In the genomic region with DNA sequence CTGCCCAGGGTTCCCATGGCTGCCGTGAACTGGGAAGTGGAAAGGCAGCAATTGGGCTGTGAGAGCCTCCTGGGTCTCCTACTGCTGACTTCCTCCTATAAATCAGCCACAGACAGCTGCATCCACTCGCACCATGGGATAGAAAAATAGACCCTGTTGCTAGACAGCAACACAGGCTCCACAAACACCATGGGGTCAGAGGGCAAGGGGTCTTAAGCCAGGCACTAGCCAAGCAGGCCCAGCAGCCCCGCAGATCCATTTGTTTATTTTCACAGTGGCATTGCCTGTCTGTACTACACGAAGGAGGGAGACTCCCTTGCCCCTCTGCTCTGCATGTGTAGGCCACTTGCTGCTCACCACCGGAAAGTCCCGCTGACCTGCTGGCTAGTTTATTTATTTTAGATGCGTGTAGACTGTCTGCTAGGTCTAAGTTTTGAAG, we compare ENCODE assay signal across 18 cellular contexts.
DNase-seq lines count a peak whose midpoint lies in the region; ATAC-seq lines count a peak whose summit lies in the region.
"Had no signal": no experiment of that assay in that cellular context is flagged by ENCODE, and none has a peak within 500 bp of the region (broad histone marks: within the 10 kb centered on the region; RNA-seq: fewer than 3 reads in every experiment).

No MANE protein-coding gene starts in this region.

- peak; percentile 32 for DNase-seq in DMS53 (lab: John Stamatoyannopoulos, UW)
- no peak for DNase-seq in DMS53 treated with DMSO at 0.1 percent for 48 hours (lab: John Stamatoyannopoulos, UW; ENCODE audit: unreplicated experiment)
- DNase-seq in NCI-H69 (lab: John Stamatoyannopoulos, UW) = peak; percentile 76
- DNase-seq in islet precursor cell = peak; percentile 71
- no peak for DNase-seq in stimulated activated effector memory CD8-positive, alpha-beta T cell treated with anti-CD3 and anti-CD28 coated beads, Interleukin-12 subunit alpha, Interleukin-12 subunit beta, amount 100 ng/mL, for 72 hours (ENCODE audit: low spot score in 2 of 2)
- DNase-seq in NCI-H1694 treated with DMSO at 0.1 percent for 48 hours (lab: John Stamatoyannopoulos, UW) = no peak
- no peak for DNase-seq in iPS-NIHi7 (ENCODE audit: extremely low spot score)
- DNase-seq: activated naive CD4-positive, alpha-beta T cell treated with anti-CD3 and anti-CD28 coated beads for 36 hours; activated T-cell treated with anti-CD3 and anti-CD28 coated beads, Interleukin-2, amount 50 U/mL, for 1 hour; aorta; cortex of kidney; DMS153; KG1; NCI-H1105; psoas muscle; stimulated activated CD4-positive, alpha-beta T cell treated with anti-CD3 and anti-CD28 coated beads, Interleukin-12 subunit alpha, Interleukin-12 subunit beta, amount 100 ng/mL, for 4 hours; thyroid gland had no signal

- peak; percentile 9 for ATAC-seq in stimulated activated effector memory CD8-positive, alpha-beta T cell treated with anti-CD3 and anti-CD28 coated beads, Interleukin-12 subunit alpha, Interleukin-12 subunit beta, amount 100 ng/mL, for 72 hours
- ATAC-seq in HG03196 (IDR thresholded peaks at IDR 0.05; ENCODE audit: unreplicated experiment) = no peak
- ATAC-seq: psoas muscle had no signal

- H3K36me3 Mint-ChIP-seq in stimulated activated effector memory CD8-positive, alpha-beta T cell treated with anti-CD3 and anti-CD28 coated beads, Interleukin-12 subunit alpha, Interleukin-12 subunit beta, amount 100 ng/mL, for 72 hours = no peaks in the 10 kb centered on the region

- no peaks in the 10 kb centered on the region for H3K9me3 Mint-ChIP-seq in stimulated activated effector memory CD8-positive, alpha-beta T cell treated with anti-CD3 and anti-CD28 coated beads, Interleukin-12 subunit alpha, Interleukin-12 subunit beta, amount 100 ng/mL, for 72 hours
- H3K9me3 Mint-ChIP-seq: activated naive CD4-positive, alpha-beta T cell treated with anti-CD3 and anti-CD28 coated beads for 36 hours had no signal

- H3K4me3 Mint-ChIP-seq in stimulated activated effector memory CD8-positive, alpha-beta T cell treated with anti-CD3 and anti-CD28 coated beads, Interleukin-12 subunit alpha, Interleukin-12 subunit beta, amount 100 ng/mL, for 72 hours = no peak overlapping the region
- H3K4me3 Mint-ChIP-seq: activated naive CD4-positive, alpha-beta T cell treated with anti-CD3 and anti-CD28 coated beads for 36 hours had no signal

- no peak overlapping the region for H3K27ac Mint-ChIP-seq in stimulated activated effector memory CD8-positive, alpha-beta T cell treated with anti-CD3 and anti-CD28 coated beads, Interleukin-12 subunit alpha, Interleukin-12 subunit beta, amount 100 ng/mL, for 72 hours
- H3K27ac Mint-ChIP-seq: activated naive CD4-positive, alpha-beta T cell treated with anti-CD3 and anti-CD28 coated beads for 36 hours had no signal

- no peaks in the 10 kb centered on the region for H3K4me1 Mint-ChIP-seq in stimulated activated effector memory CD8-positive, alpha-beta T cell treated with anti-CD3 and anti-CD28 coated beads, Interleukin-12 subunit alpha, Interleukin-12 subunit beta, amount 100 ng/mL, for 72 hours

Comparison
In these comparisons a context has a peak if more than half of its experiments do, and no peak if none do; other contexts are left out.
1. DNase-seq: peak in DMS53 (single experiment), NCI-H69 (single experiment) and islet precursor cell (single experiment); none in DMS53 treated with DMSO at 0.1 percent for 48 hours (single experiment), stimulated activated effector memory CD8-positive, alpha-beta T cell treated with anti-CD3 and anti-CD28 coated beads, Interleukin-12 subunit alpha, Interleukin-12 subunit beta, amount 100 ng/mL, for 72 hours (0 of 2), NCI-H1694 treated with DMSO at 0.1 percent for 48 hours (single experiment) and iPS-NIHi7 (single experiment).